In the genomic region with DNA sequence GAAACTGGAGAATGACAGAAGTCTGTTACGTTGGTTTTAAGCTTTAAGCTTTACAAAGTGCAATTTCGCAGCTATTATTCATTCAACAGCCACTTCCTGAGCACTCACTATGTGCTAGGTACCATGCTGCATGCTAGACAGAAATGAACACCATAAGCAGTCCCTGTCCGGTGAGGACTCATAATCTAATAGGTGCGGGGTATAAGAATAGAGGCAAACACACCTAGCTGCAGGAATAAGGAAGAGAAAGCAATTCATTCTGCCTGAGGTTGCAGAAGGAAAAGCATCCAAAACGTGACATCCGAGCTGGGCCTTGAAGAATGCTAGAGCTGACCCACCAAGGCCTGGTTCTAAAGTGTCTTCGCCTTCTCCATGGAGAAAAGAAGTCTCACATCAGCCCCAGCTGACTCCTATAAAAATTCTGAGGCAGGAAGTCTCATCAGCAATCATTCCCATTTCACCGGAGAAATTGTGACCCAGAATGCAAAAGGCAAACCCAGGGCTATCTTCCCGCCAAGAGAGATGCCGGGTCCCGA, we compare ENCODE assay signal across 8 cellular contexts. TPM values are rescaled to one million over a fixed set of nuclear protein-coding genes. Genes with fewer than 3 reads are reported as not detected.
DNase-seq lines count a peak whose midpoint lies in the region; ATAC-seq and TF ChIP-seq lines count a peak whose summit lies in the region.

No MANE protein-coding gene starts in this region.

- 7 to 8% (median 7%) methylated on average over 11 of the region's 11 CpGs for WGBS in ovary, 3 donors

- CTCF ChIA-PET in HEK293T (lab: Yijun Ruan, JAX) = no interaction called here

- peak overlapping the region; percentile 97 for H3K4me3 ChIP-seq in epithelial cell of esophagus (ENCODE audit: low read length)
- H3K4me3 ChIP-seq in ovary = peak overlapping the region; percentile 53

- peak overlapping the region; percentile 45 to 65 for H3K27ac ChIP-seq in ovary

- POLR2A ChIA-PET in HEK293T (lab: Yijun Ruan, JAX) = interaction anchor here (0.8 to 2.7 kb wide), 7 partner anchors 17 to 1273 kb away, joined by 3 to 18 read pairs (median 5); a partner anchor contains a TSS

- ATAC-seq in HG02678 (IDR thresholded peaks at IDR 0.05; ENCODE audit: unreplicated experiment) = no peak

- no peaks in the 10 kb centered on the region for H3K36me3 ChIP-seq in ovary

- no peak for TF ChIP-seq EP300 in ovary (IDR thresholded peaks at IDR 0.05)

- intact Hi-C loops in ovary (cut with DNase I) = no loop called here

- TF ChIP-seq CTCF in epithelial cell of esophagus (IDR thresholded peaks at IDR 0.05; ENCODE audit: insufficient read depth, low read depth, low read length, missing control alignments) (no peak), ovary (IDR thresholded peaks at IDR 0.05) (no peak)

- no peaks in the 10 kb centered on the region for H3K27me3 ChIP-seq in ovary

- TF ChIP-seq POLR2A in ovary (IDR thresholded peaks at IDR 0.05) = no peak

- H3K4me1 ChIP-seq in ovary (ENCODE audit: insufficient read depth) = peaks cover 8% of the 10 kb centered on the region

- DNase-seq in NCI-H2171 treated with DMSO at 0.1 percent for 48 hours (lab: John Stamatoyannopoulos, UW) (peak; percentile 32), NCI-H2171 (lab: John Stamatoyannopoulos, UW) (no peak), RKO (ENCODE audit: low spot score) (peak; percentile 56), epithelial cell of esophagus (ENCODE audit: low read depth) (peak; percentile 13), ovary (no peak), inferior parietal cortex (ENCODE audit: extremely low spot score) (no peak), HEK293T (ENCODE audit: extremely low spot score) (no peak)

- no peaks in the 10 kb centered on the region for H3K9me3 ChIP-seq in ovary

TF ChIP-seq in HEK293T, 16 proteins besides CTCF, POLR2A, EP300 and RAD21:
- TF ChIP-seq, protein P1, sequence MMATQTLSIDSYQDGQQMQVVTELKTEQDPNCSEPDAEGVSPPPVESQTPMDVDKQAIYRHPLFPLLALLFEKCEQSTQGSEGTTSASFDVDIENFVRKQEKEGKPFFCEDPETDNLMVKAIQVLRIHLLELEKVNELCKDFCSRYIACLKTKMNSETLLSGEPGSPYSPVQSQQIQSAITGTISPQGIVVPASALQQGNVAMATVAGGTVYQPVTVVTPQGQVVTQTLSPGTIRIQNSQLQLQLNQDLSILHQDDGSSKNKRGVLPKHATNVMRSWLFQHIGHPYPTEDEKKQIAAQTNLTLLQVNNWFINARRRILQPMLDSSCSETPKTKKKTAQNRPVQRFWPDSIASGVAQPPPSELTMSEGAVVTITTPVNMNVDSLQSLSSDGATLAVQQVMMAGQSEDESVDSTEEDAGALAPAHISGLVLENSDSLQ (IDR thresholded peaks at IDR 0.05) = no peak
- TF ChIP-seq SUZ12 (IDR thresholded peaks at IDR 0.05) = no peak
- TF ChIP-seq TARDBP (IDR thresholded peaks at IDR 0.05) = no peak
- no peak for TF ChIP-seq CTBP1 (IDR thresholded peaks at IDR 0.05; ENCODE audit: borderline replicate concordance)
- no peak for TF ChIP-seq NFRKB (IDR thresholded peaks at IDR 0.05)
- TF ChIP-seq HDGF (IDR thresholded peaks at IDR 0.05; ENCODE audit: borderline replicate concordance) = no peak

RNA-seq across cellular contexts. Expression of a gene that starts 0.5 kb away (rescaled TPM):
- total RNA-seq in ovary = 10 to 100 TPM; 11.9 to 32.9 (median 20.2) TPM
- 10 to 100 TPM; 10.9 to 29.0 TPM for polyA plus RNA-seq in ovary

RNA-seq across cellular contexts. Expression of a gene that starts 0.8 kb away (rescaled TPM):
- total RNA-seq in ovary = 10 to 100 TPM in 5 of 7 donors, 1 to 10 TPM in 2; 6.6 to 18.7 (median 12.5) TPM
- polyA plus RNA-seq in ovary = 10 to 100 TPM in 1 of 2 donors, 1 to 10 TPM in 1; 5.3 to 24.1 TPM

RNA-seq across cellular contexts. Expression of a gene that starts 54.8 kb away (rescaled TPM):
- total RNA-seq in ovary = 10 to 100 TPM; 24.2 to 40.0 (median 27.5) TPM
- 10 to 100 TPM; 27.7 to 57.3 TPM for polyA plus RNA-seq in ovary

RNA-seq across cellular contexts. Expression of a gene that starts 54.9 kb away (rescaled TPM):
- 10 to 100 TPM; 12.5 to 30.8 (median 22.3) TPM for total RNA-seq in ovary
- polyA plus RNA-seq in ovary = 10 to 100 TPM; 13.9 to 28.9 TPM

Comparison
In these comparisons a context has a peak if more than half of its experiments do, and no peak if none do; other contexts are left out.
1. DNase-seq: peak in NCI-H2171 treated with DMSO at 0.1 percent for 48 hours (single experiment), RKO (single experiment) and epithelial cell of esophagus (single experiment); none in NCI-H2171 (single experiment), ovary (0 of 5), inferior parietal cortex (single experiment) and HEK293T (single experiment).